ENCODE assay signal across 2 cellular contexts in the genomic region with DNA sequence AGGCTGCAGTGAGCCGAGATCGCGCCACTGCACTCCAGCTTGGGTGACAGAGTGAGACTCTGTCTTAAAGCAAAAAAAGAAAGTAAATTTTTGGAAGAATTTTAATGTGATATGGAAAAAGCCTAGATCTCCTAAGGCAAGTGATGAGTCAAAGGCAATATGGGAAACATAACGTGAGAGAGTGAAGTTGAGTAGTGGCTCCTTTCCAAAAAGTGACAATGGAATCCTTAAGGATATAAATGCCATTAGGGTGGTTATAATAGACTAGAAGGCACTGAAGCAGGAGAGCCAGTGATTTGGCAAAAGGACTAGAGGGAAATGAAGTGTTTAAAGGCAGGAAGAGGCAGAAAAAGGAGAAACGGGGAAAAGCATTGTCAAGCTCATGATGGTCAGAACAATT.
TF ChIP-seq lines count a peak whose summit lies in the region.

No MANE protein-coding gene starts in this region.

TF ChIP-seq in IMR-90, 13 proteins besides CTCF, POLR2A, EP300 and RAD21:
- TF ChIP-seq CHD1 (IDR thresholded peaks at IDR 0.05; ENCODE audit: low read depth, low read length) (no peak), MXI1 (IDR thresholded peaks at IDR 0.05; ENCODE audit: borderline replicate concordance, low read depth, low read length) (no peak), BHLHE40 (IDR thresholded peaks at IDR 0.05; ENCODE audit: low read depth, low read length) (no peak), MAZ (IDR thresholded peaks at IDR 0.05; ENCODE audit: borderline replicate concordance, low read depth, low read length) (no peak), CEBPB (IDR thresholded peaks at IDR 0.05; ENCODE audit: low read depth, low read length) (no peak)

TF ChIP-seq in GM23338, 12 proteins besides CTCF, POLR2A, EP300 and RAD21:
- TF ChIP-seq POLR2AphosphoS5 (IDR thresholded peaks at IDR 0.05; ENCODE audit: low read depth) (no peak), CREB1 (CRISPR knock-in tag; IDR thresholded peaks at IDR 0.05; ENCODE audit: low read depth) (no peak), NANOG (IDR thresholded peaks at IDR 0.05; ENCODE audit: borderline replicate concordance) (no peak), ZNF114 (CRISPR knock-in tag; IDR thresholded peaks at IDR 0.05) (no peak), JUNB (IDR thresholded peaks at IDR 0.05; ENCODE audit: unreplicated experiment) (no peak), EZH2 (IDR thresholded peaks at IDR 0.05; ENCODE audit: low read depth, unreplicated experiment) (no peak), STAT1 (IDR thresholded peaks at IDR 0.05; ENCODE audit: unreplicated experiment) (no peak), ZNF331 (CRISPR knock-in tag; IDR thresholded peaks at IDR 0.05; ENCODE audit: low read depth) (no peak), EZH2phosphoT487 (IDR thresholded peaks at IDR 0.05; ENCODE audit: unreplicated experiment) (no peak)
- TF ChIP-seq, protein P1, sequence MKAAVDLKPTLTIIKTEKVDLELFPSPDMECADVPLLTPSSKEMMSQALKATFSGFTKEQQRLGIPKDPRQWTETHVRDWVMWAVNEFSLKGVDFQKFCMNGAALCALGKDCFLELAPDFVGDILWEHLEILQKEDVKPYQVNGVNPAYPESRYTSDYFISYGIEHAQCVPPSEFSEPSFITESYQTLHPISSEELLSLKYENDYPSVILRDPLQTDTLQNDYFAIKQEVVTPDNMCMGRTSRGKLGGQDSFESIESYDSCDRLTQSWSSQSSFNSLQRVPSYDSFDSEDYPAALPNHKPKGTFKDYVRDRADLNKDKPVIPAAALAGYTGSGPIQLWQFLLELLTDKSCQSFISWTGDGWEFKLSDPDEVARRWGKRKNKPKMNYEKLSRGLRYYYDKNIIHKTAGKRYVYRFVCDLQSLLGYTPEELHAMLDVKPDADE (IDR thresholded peaks at IDR 0.05): no peak
- TF ChIP-seq, protein P2, sequence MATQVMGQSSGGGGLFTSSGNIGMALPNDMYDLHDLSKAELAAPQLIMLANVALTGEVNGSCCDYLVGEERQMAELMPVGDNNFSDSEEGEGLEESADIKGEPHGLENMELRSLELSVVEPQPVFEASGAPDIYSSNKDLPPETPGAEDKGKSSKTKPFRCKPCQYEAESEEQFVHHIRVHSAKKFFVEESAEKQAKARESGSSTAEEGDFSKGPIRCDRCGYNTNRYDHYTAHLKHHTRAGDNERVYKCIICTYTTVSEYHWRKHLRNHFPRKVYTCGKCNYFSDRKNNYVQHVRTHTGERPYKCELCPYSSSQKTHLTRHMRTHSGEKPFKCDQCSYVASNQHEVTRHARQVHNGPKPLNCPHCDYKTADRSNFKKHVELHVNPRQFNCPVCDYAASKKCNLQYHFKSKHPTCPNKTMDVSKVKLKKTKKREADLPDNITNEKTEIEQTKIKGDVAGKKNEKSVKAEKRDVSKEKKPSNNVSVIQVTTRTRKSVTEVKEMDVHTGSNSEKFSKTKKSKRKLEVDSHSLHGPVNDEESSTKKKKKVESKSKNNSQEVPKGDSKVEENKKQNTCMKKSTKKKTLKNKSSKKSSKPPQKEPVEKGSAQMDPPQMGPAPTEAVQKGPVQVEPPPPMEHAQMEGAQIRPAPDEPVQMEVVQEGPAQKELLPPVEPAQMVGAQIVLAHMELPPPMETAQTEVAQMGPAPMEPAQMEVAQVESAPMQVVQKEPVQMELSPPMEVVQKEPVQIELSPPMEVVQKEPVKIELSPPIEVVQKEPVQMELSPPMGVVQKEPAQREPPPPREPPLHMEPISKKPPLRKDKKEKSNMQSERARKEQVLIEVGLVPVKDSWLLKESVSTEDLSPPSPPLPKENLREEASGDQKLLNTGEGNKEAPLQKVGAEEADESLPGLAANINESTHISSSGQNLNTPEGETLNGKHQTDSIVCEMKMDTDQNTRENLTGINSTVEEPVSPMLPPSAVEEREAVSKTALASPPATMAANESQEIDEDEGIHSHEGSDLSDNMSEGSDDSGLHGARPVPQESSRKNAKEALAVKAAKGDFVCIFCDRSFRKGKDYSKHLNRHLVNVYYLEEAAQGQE (IDR thresholded peaks at IDR 0.05; ENCODE audit: unreplicated experiment): no peak
- TF ChIP-seq, protein P3, sequence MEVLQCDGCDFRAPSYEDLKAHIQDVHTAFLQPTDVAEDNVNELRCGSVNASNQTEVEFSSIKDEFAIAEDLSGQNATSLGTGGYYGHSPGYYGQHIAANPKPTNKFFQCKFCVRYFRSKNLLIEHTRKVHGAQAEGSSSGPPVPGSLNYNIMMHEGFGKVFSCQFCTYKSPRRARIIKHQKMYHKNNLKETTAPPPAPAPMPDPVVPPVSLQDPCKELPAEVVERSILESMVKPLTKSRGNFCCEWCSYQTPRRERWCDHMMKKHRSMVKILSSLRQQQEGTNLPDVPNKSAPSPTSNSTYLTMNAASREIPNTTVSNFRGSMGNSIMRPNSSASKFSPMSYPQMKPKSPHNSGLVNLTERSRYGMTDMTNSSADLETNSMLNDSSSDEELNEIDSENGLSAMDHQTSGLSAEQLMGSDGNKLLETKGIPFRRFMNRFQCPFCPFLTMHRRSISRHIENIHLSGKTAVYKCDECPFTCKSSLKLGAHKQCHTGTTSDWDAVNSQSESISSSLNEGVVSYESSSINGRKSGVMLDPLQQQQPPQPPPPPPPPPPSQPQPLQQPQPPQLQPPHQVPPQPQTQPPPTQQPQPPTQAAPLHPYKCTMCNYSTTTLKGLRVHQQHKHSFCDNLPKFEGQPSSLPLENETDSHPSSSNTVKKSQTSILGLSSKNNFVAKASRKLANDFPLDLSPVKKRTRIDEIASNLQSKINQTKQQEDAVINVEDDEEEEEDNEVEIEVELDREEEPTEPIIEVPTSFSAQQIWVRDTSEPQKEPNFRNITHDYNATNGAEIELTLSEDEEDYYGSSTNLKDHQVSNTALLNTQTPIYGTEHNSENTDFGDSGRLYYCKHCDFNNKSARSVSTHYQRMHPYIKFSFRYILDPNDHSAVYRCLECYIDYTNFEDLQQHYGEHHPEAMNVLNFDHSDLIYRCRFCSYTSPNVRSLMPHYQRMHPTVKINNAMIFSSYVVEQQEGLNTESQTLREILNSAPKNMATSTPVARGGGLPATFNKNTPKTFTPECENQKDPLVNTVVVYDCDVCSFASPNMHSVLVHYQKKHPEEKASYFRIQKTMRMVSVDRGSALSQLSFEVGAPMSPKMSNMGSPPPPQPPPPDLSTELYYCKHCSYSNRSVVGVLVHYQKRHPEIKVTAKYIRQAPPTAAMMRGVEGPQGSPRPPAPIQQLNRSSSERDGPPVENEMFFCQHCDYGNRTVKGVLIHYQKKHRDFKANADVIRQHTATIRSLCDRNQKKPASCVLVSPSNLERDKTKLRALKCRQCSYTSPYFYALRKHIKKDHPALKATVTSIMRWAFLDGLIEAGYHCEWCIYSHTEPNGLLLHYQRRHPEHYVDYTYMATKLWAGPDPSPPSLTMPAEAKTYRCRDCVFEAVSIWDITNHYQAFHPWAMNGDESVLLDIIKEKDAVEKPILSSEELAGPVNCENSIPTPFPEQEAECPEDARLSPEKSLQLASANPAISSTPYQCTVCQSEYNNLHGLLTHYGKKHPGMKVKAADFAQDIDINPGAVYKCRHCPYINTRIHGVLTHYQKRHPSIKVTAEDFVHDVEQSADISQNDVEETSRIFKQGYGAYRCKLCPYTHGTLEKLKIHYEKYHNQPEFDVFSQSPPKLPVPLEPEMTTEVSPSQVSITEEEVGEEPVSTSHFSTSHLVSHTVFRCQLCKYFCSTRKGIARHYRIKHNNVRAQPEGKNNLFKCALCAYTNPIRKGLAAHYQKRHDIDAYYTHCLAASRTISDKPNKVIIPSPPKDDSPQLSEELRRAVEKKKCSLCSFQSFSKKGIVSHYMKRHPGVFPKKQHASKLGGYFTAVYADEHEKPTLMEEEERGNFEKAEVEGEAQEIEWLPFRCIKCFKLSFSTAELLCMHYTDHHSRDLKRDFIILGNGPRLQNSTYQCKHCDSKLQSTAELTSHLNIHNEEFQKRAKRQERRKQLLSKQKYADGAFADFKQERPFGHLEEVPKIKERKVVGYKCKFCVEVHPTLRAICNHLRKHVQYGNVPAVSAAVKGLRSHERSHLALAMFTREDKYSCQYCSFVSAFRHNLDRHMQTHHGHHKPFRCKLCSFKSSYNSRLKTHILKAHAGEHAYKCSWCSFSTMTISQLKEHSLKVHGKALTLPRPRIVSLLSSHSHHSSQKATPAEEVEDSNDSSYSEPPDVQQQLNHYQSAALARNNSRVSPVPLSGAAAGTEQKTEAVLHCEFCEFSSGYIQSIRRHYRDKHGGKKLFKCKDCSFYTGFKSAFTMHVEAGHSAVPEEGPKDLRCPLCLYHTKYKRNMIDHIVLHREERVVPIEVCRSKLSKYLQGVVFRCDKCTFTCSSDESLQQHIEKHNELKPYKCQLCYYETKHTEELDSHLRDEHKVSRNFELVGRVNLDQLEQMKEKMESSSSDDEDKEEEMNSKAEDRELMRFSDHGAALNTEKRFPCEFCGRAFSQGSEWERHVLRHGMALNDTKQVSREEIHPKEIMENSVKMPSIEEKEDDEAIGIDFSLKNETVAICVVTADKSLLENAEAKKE (CRISPR knock-in tag; IDR thresholded peaks at IDR 0.05): no peak
